ENCODE assay signal across 31 cellular contexts in the genomic region with DNA sequence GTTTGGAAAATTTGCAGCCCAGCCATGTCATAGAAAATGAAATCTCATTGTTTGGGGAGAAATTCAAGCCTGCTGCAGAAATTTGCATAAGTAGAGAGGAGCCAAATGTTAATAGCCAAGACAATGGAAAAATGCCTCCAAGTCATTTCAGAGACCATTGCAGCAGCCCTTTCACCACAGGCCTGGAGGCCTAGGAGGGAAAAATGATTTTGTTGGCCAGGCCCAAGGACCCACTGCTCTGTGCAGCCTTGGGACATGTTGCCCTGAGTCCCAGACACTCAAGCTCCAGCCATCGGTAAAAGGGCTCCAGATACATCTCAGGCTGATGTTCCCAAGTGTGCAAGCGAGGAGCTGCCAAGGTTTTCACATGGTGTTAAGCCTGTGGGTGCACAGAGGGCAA. TPM values are rescaled to one million over a fixed set of nuclear protein-coding genes. Genes with fewer than 3 reads are reported as not detected.
DNase-seq lines count a peak whose midpoint lies in the region; ATAC-seq and TF ChIP-seq lines count a peak whose summit lies in the region.
"Had no signal": no experiment of that assay in that cellular context is flagged by ENCODE, and none has a peak within 500 bp of the region (broad histone marks: within the 10 kb centered on the region; RNA-seq: fewer than 3 reads in every experiment).

No MANE protein-coding gene starts in this region.

- CTCF ChIA-PET in HEK293 (lab: Yijun Ruan, JAX): no interaction called here

- no peak for DNase-seq in omental fat pad (ENCODE audit: low spot score)
- DNase-seq: 8988T; ACHN; AML-193; BE2C; C1 segment of cervical spinal cord; Caco-2; Calu3; CD4-positive, alpha-beta memory T cell; CD4-positive, alpha-beta T cell; CD4-positive, CD25-positive, alpha-beta regulatory T cell; CD8-positive, alpha-beta memory T cell; CD8-positive, alpha-beta T cell; COR-L47; DMS 273 treated with DMSO at 0.1 percent for 48 hours; DMS153; DMS53; DMS79; DMS79 treated with DMSO at 0.1 percent for 48 hours; DND-41; EL had no signal

- POLR2A ChIA-PET in HEK293 (lab: Yijun Ruan, JAX): no interaction called here

- H3K9me3 ChIP-seq in HEK293 (ENCODE audit: control insufficient read depth, insufficient read depth, low read depth, low read length): no peaks in the 10 kb centered on the region
- H3K9me3 ChIP-seq: A549, BE2C, Caco-2 had no signal

- no peaks in the 10 kb centered on the region for H3K36me3 ChIP-seq in HEK293 (ENCODE audit: control insufficient read depth in 2 of 2, insufficient read depth in 1 of 2, low read length in 2 of 2)
- H3K36me3 ChIP-seq: BE2C; BLaER1; BLaER1 treated with 17β-estradiol and CSF1 and Interleukin-3, amounts not matched to agents 10 nM and 100 nM had no signal

- no peak for ATAC-seq in omental fat pad (ENCODE audit: low FRiP score)
- ATAC-seq: A549; CD8-positive, alpha-beta T cell had no signal

- no peak overlapping the region for H3K4me3 ChIP-seq in HEK293 (ENCODE audit: low read depth, low read length)
- H3K4me3 ChIP-seq: A549; BLaER1; BLaER1 treated with 17β-estradiol and CSF1 and Interleukin-3, amounts not matched to agents 10 nM and 100 nM had no signal

- no peaks in the 10 kb centered on the region for H3K4me1 ChIP-seq in HEK293 (ENCODE audit: control insufficient read depth, insufficient read depth, low read length)
- H3K4me1 ChIP-seq: A549; BE2C; BLaER1; BLaER1 treated with 17β-estradiol and CSF1 and Interleukin-3, amounts not matched to agents 10 nM and 100 nM; Caco-2 had no signal

- TF ChIP-seq CTCF in HEK293 (tag by site-specific recombination; IDR thresholded peaks at IDR 0.05) (no peak), omental fat pad (IDR thresholded peaks at IDR 0.05) (no peak)

- H3K27ac ChIP-seq in HEK293 (ENCODE audit: extremely low read depth, low read depth, low read length): no peak overlapping the region
- H3K27ac ChIP-seq: 22Rv1; A549; BLaER1; BLaER1 treated with 17β-estradiol and CSF1 and Interleukin-3, amounts not matched to agents 10 nM and 100 nM; C4-2B had no signal

TF ChIP-seq in HEK293, 187 proteins besides CTCF, POLR2A, EP300 and RAD21:
- TF ChIP-seq SETDB1 (IDR thresholded peaks at IDR 0.05; ENCODE audit: insufficient read length, low read length) (peak; percentile 77), ZNF2 (tag by site-specific recombination; IDR thresholded peaks at IDR 0.05) (no peak), ZNF670 (tag by site-specific recombination; IDR thresholded peaks at IDR 0.05; ENCODE audit: low read depth) (no peak), EGR2 (tag by site-specific recombination; IDR thresholded peaks at IDR 0.05; ENCODE audit: low read depth) (no peak), ZNF585B (tag by site-specific recombination; IDR thresholded peaks at IDR 0.05) (peak; percentile 75), ZNF311 (tag by site-specific recombination; IDR thresholded peaks at IDR 0.05; ENCODE audit: borderline replicate concordance) (no peak), SCRT2 (tag by site-specific recombination; IDR thresholded peaks at IDR 0.05) (no peak), TRIM28 (IDR thresholded peaks at IDR 0.05; ENCODE audit: borderline replicate concordance, low read length) (peak; percentile 16; the same call in 1 of the 2 replicates)
TF ChIP-seq in HEK293: peak in this region for 3.

RNA-seq across cellular contexts. Expression of a gene that starts 1.1 kb away (rescaled TPM):
- total RNA-seq in omental fat pad: not detected
- total RNA-seq: A172; A673; B cell; Caco-2; Calu3; CD4-positive, alpha-beta memory T cell; CD4-positive, alpha-beta T cell; CD4-positive, CD25-positive, alpha-beta regulatory T cell; CD8-positive, alpha-beta memory T cell; CD8-positive, alpha-beta T cell; Daoy had no signal

RNA-seq across cellular contexts. Expression of a gene that starts 5.6 kb away (rescaled TPM):
- not detected for total RNA-seq in omental fat pad
- total RNA-seq: A172; A673; B cell; Caco-2; Calu3; CD4-positive, alpha-beta memory T cell; CD4-positive, alpha-beta T cell; CD4-positive, CD25-positive, alpha-beta regulatory T cell; CD8-positive, alpha-beta memory T cell; CD8-positive, alpha-beta T cell; Daoy had no signal

RNA-seq across cellular contexts. Expression of a gene that starts 6.0 kb away (rescaled TPM):
- not detected for total RNA-seq in omental fat pad
- total RNA-seq: A172; A673; B cell; Caco-2; Calu3; CD4-positive, alpha-beta memory T cell; CD4-positive, alpha-beta T cell; CD4-positive, CD25-positive, alpha-beta regulatory T cell; CD8-positive, alpha-beta memory T cell; CD8-positive, alpha-beta T cell; Daoy had no signal

RNA-seq across cellular contexts. Expression of a gene that starts 10.8 kb away (rescaled TPM):
- total RNA-seq in omental fat pad: not detected
- total RNA-seq: A172; A673; B cell; Caco-2; Calu3; CD4-positive, alpha-beta memory T cell; CD4-positive, alpha-beta T cell; CD4-positive, CD25-positive, alpha-beta regulatory T cell; CD8-positive, alpha-beta memory T cell; CD8-positive, alpha-beta T cell; Daoy had no signal

RNA-seq across cellular contexts. Expression of a gene that starts 15.8 kb away (rescaled TPM):
- total RNA-seq in omental fat pad: not detected
- total RNA-seq: A172; A673; B cell; Caco-2; Calu3; CD4-positive, alpha-beta memory T cell; CD4-positive, alpha-beta T cell; CD4-positive, CD25-positive, alpha-beta regulatory T cell; CD8-positive, alpha-beta memory T cell; CD8-positive, alpha-beta T cell; Daoy had no signal
